In the genomic region with DNA sequence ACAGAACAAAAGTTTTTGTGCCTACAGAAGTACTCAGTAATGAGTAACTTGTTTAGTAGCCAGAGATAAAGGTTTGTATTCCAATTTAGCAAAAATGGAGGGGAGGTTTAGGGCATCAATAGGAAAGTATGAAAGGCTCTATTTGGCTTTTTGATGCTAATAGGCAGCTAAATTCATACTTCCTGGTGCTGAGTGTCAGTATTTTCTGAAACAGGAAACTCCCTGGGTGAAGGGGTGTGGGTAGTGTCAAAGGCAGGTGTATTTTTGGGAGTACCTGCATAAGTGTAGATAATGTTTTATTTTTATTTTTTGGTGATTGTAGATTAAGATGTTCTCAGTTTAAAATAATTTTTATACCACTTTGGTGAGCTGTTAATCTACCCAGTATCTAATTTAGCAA, we compare ENCODE assay signal across 10 cellular contexts. TPM values are rescaled to one million over a fixed set of nuclear protein-coding genes. Genes with fewer than 3 reads are reported as not detected.
A peak's percentile ranks its signal among the peaks of the same experiment; 100 is the strongest.
DNase-seq lines count a peak whose midpoint lies in the region; ATAC-seq and TF ChIP-seq lines count a peak whose summit lies in the region.
"Had no signal": no experiment of that assay in that cellular context is flagged by ENCODE, and none has a peak within 500 bp of the region (broad histone marks: within the 10 kb centered on the region; RNA-seq: fewer than 3 reads in every experiment).

No MANE protein-coding gene starts in this region.

- peak overlapping the region; percentile 82 for H3K4me2 ChIP-seq in OCI-LY7 (ENCODE audit: low read length)

- H3K27me3 ChIP-seq in prostate gland (replicated peaks; ENCODE audit: insufficient read depth): no peaks in the 10 kb centered on the region

- H3K27ac ChIP-seq in OCI-LY7 (ENCODE audit: low read depth, low read length, poor library complexity, severe bottlenecking) (peak overlapping the region; percentile 88), prostate gland (peak overlapping the region; percentile 59 to 67)

- peaks cover 12% of the 10 kb centered on the region for H3K36me3 ChIP-seq in OCI-LY7 (ENCODE audit: insufficient read depth, low read length)
- H3K36me3 ChIP-seq in prostate gland: no peaks in the 10 kb centered on the region

- H3K79me2 ChIP-seq in OCI-LY7 (ENCODE audit: insufficient read depth, low read depth, low read length): no peaks in the 10 kb centered on the region

- no TSS peak for BruUV-seq in OCI-LY7 (replicated peaks; lab: Mats Ljungman, UMichigan)

- H3K4me3 ChIP-seq in OCI-LY7 (ENCODE audit: low read depth, low read length, poor library complexity, severe bottlenecking) (peak overlapping the region; percentile 52), prostate gland (no peak overlapping the region)

- peaks cover 44% of the 10 kb centered on the region for H3K4me1 ChIP-seq in OCI-LY7 (ENCODE audit: insufficient read depth, low read length, poor library complexity, severe bottlenecking)
- H3K4me1 ChIP-seq in prostate gland (replicated peaks): peaks cover 3% of the 10 kb centered on the region

- intact Hi-C loops in OCI-LY7 (cut with micrococcal nuclease; ENCODE audit: unreplicated experiment): no loop called here
- intact Hi-C loops in prostate gland (cut with DNase I): loop anchor here (5.0 kb wide), 1 partner anchor 213 kb away; the partner anchor contains the start of gene BIRC2

- CTCF ChIA-PET in OCI-LY7 (lab: Charles Lee; ENCODE audit: unreplicated experiment): interaction anchor here (1.4 kb wide), 1 partner anchor 17 kb away, joined by 4 read pairs; no protein-coding TSS in a partner anchor

- TF ChIP-seq CTCF in OCI-LY7 (conservative IDR thresholded peaks at IDR 0.05; ENCODE audit: low read length) (no peak), prostate gland (IDR thresholded peaks at IDR 0.05) (no peak)

- POLR2A ChIA-PET in OCI-LY7 (lab: Charles Lee): interaction anchor here (0.6 to 2.9 kb wide), 22 partner anchors 9 to 1604 kb away, joined by 3 to 20 read pairs (median 4); partner anchors contain the start of genes CEP126 and PDGFD

- no peaks in the 10 kb centered on the region for H3K9me2 ChIP-seq in OCI-LY7 (ENCODE audit: insufficient read depth, low read length)

- H2AFZ ChIP-seq in OCI-LY7 (ENCODE audit: low read length): peak overlapping the region; percentile 94

- no peak for TF ChIP-seq POLR2A in prostate gland (IDR thresholded peaks at IDR 0.05)

- H4K20me1 ChIP-seq in OCI-LY7 (ENCODE audit: insufficient read depth, low read length): no peaks in the 10 kb centered on the region

- peak; percentile 73 for DNase-seq in OCI-LY7 (ENCODE audit: low spot score)
- DNase-seq in prostate gland (ENCODE audit: low spot score): no peak
- no peak for DNase-seq in ureter (ENCODE audit: low spot score)
- DNase-seq in DMS53 treated with DMSO at 0.1 percent for 48 hours (lab: John Stamatoyannopoulos, UW; ENCODE audit: unreplicated experiment): no peak
- DNase-seq in HK-2 (ENCODE audit: unreplicated experiment): no peak
- DNase-seq in HUDEP-2 (lab: John Stamatoyannopoulos, UW; ENCODE audit: unreplicated experiment in 76 of 76): no peak
- DNase-seq: NCI-H1092 treated with DMSO at 0.1 percent for 48 hours; stimulated activated CD8-positive, alpha-beta memory T cell treated with anti-CD3 and anti-CD28 coated beads, Interleukin-4, amount 100 ng/mL, for 48 hours had no signal

- H3K9me3 ChIP-seq in OCI-LY7 (ENCODE audit: low read length): peaks cover 19% of the 10 kb centered on the region; the same call in 1 of the 2 replicates
- H3K9me3 ChIP-seq in prostate gland: no peaks in the 10 kb centered on the region

- ATAC-seq in GM18873 (IDR thresholded peaks at IDR 0.05; ENCODE audit: low FRiP score, unreplicated experiment) (peak; percentile 51), HG02623 (IDR thresholded peaks at IDR 0.05; ENCODE audit: unreplicated experiment) (peak; percentile 52)

RNA-seq across cellular contexts. Expression of gene MMP7, which starts 29.3 kb away (rescaled TPM):
- not detected in 2 replicates for total RNA-seq in OCI-LY7 (2014; rRNA removed; shearing (Covaris generic))
- total RNA-seq in OCI-LY7 (2022) (not detected in 2 replicates), prostate gland (100 to 1,000 TPM; 115 to 171 TPM), ureter (226 TPM)

Comparison
In these comparisons a context has a peak if more than half of its experiments do, and no peak if none do; other contexts are left out.
1. RNA of gene MMP7, which starts 29.3 kb away (total RNA-seq): 226 TPM in ureter (single experiment) and 115 to 171 TPM in prostate gland; not detected in OCI-LY7; every median in the first group is over 100 times any median in the second.